Comparison of ENCODE assay signal across 1 cellular context in genomic region chr17:8140058-8140412, GRCh38.
TF ChIP-seq lines count a peak whose summit lies in the region.

No MANE protein-coding gene starts in this region.

TF ChIP-seq in HCT116, 20 proteins besides CTCF, POLR2A, EP300 and RAD21 (continued from another document):
- TF ChIP-seq ZBTB33 (IDR thresholded peaks at IDR 0.05; ENCODE audit: extremely low read depth, insufficient replicate concordance, low read length) (no peak), YY1 (IDR thresholded peaks at IDR 0.05; ENCODE audit: extremely low read depth, insufficient replicate concordance, low read depth, low read length) (no peak), SRF (IDR thresholded peaks at IDR 0.05; ENCODE audit: low read depth) (no peak), ATF3 (IDR thresholded peaks at IDR 0.05) (no peak), EZH2phosphoT487 (IDR thresholded peaks at IDR 0.05; ENCODE audit: borderline replicate concordance) (no peak)
